In the genomic region with DNA sequence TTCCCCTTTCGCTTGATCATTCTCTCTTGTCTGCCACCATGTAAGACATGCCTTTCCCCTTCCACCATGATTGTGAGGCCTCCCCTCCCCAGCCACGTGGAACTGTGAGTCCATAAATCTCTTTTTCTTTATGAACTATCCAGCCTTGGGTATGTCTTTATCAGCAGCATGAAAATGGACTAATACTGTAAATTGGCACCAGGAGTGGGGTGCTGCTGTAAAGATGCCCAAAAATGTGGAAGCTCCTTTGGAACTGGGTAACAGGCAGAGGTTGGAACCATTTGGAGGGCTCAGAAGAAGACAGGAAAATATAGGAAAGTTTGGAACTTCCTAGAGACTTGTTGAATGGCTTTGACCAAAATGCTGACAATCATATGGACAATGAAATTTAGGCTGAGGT, we compare ENCODE assay signal across 6 cellular contexts. TPM values are rescaled to one million over a fixed set of nuclear protein-coding genes. Genes with fewer than 3 reads are reported as not detected.
A peak's percentile ranks its signal among the peaks of the same experiment; 100 is the strongest.
DNase-seq lines count a peak whose midpoint lies in the region; ATAC-seq and TF ChIP-seq lines count a peak whose summit lies in the region.
"Not testable (repeated sequence)": the region's sequence is repeated elsewhere in the genome, so short reads cannot be mapped to it uniquely, and the experiment has no call there.

No MANE protein-coding gene starts in this region.

- H3K27me3 Mint-ChIP-seq in CD4-positive, CD25-positive, alpha-beta regulatory T cell; activated T-helper 1 cell treated with anti-CD3 and anti-CD28 coated beads, Interleukin-12 subunit alpha, Interleukin-12 subunit beta, Interleukin-2, Interleukin-4 antibody, amounts not matched to agents 30 ng/mL and 10 ng/mL and 1 ng/mL, durations not matched to agents 14 hours and 24 hours and 36 hours (ENCODE audit: insufficient read depth); activated naive CD4-positive, alpha-beta T cell treated with anti-CD3 and anti-CD28 coated beads, Interleukin-2, amount 50 U/mL, for 24 hours; endothelial cell (ENCODE audit: unreplicated experiment); natural killer cell treated with Interleukin-12 subunit alpha and Interleukin-12 subunit beta and Interleukin-15 and Interleukin-18, amount 100 ng/mL, for 72 hours: not testable (repeated sequence)

- CTCF ChIA-PET in HEK293 (lab: Yijun Ruan, JAX), result interaction anchor here (1.2 kb wide), 1 partner anchor 165 kb away, joined by 3 read pairs; no protein-coding TSS in a partner anchor

- not testable (repeated sequence) for H3K4me3 Mint-ChIP-seq in CD4-positive, CD25-positive, alpha-beta regulatory T cell; activated T-helper 1 cell treated with anti-CD3 and anti-CD28 coated beads, Interleukin-12 subunit alpha, Interleukin-12 subunit beta, Interleukin-2, Interleukin-4 antibody, amounts not matched to agents 30 ng/mL and 10 ng/mL and 1 ng/mL, durations not matched to agents 14 hours and 24 hours and 36 hours; activated naive CD4-positive, alpha-beta T cell treated with anti-CD3 and anti-CD28 coated beads, Interleukin-2, amount 50 U/mL, for 24 hours
- H3K4me3 Mint-ChIP-seq in endothelial cell (ENCODE audit: unreplicated experiment), result peak overlapping the region; percentile 52
- H3K4me3 Mint-ChIP-seq in natural killer cell treated with Interleukin-12 subunit alpha and Interleukin-12 subunit beta and Interleukin-15 and Interleukin-18, amount 100 ng/mL, for 72 hours, result peak overlapping the region; percentile 34

- H3K27ac ChIP-seq in CD4-positive, CD25-positive, alpha-beta regulatory T cell (ENCODE audit: insufficient read depth, low read length, poor library complexity, severe bottlenecking); HEK293 (ENCODE audit: extremely low read depth, low read depth, low read length): not testable (repeated sequence)

- POLR2A ChIA-PET in HEK293 (lab: Yijun Ruan, JAX), result not testable (repeated sequence)

- not testable (repeated sequence) for H3K4me3 ChIP-seq in CD4-positive, CD25-positive, alpha-beta regulatory T cell (ENCODE audit: low read depth, low read length); HEK293 (ENCODE audit: low read depth, low read length)

- H3K36me3 Mint-ChIP-seq in CD4-positive, CD25-positive, alpha-beta regulatory T cell, result peaks cover 23% of the 10 kb centered on the region
- peaks cover 35% of the 10 kb centered on the region for H3K36me3 Mint-ChIP-seq in activated T-helper 1 cell treated with anti-CD3 and anti-CD28 coated beads, Interleukin-12 subunit alpha, Interleukin-12 subunit beta, Interleukin-2, Interleukin-4 antibody, amounts not matched to agents 30 ng/mL and 10 ng/mL and 1 ng/mL, durations not matched to agents 14 hours and 24 hours and 36 hours (ENCODE audit: low read depth)
- peaks cover 36% of the 10 kb centered on the region for H3K36me3 Mint-ChIP-seq in activated naive CD4-positive, alpha-beta T cell treated with anti-CD3 and anti-CD28 coated beads, Interleukin-2, amount 50 U/mL, for 24 hours
- H3K36me3 Mint-ChIP-seq in endothelial cell (ENCODE audit: low read depth, unreplicated experiment), result peaks cover 22% of the 10 kb centered on the region
- H3K36me3 Mint-ChIP-seq in natural killer cell treated with Interleukin-12 subunit alpha and Interleukin-12 subunit beta and Interleukin-15 and Interleukin-18, amount 100 ng/mL, for 72 hours, result peaks cover 17% of the 10 kb centered on the region

- H3K9me3 ChIP-seq in CD4-positive, CD25-positive, alpha-beta regulatory T cell (ENCODE audit: control insufficient read depth in 2 of 2, low read length in 2 of 2), result peaks cover 0 to 12% of the 10 kb centered on the region in 2 experiments
- H3K9me3 ChIP-seq in HEK293 (ENCODE audit: control insufficient read depth, insufficient read depth, low read depth, low read length), result not testable (repeated sequence)

- H3K36me3 ChIP-seq in CD4-positive, CD25-positive, alpha-beta regulatory T cell (ENCODE audit: control insufficient read depth, insufficient read depth, low read length), result peaks cover 12% of the 10 kb centered on the region
- not testable (repeated sequence) for H3K36me3 ChIP-seq in HEK293 (ENCODE audit: control insufficient read depth in 2 of 2, insufficient read depth in 1 of 2, low read length in 2 of 2)

- H3K4me1 ChIP-seq in CD4-positive, CD25-positive, alpha-beta regulatory T cell (ENCODE audit: control insufficient read depth, insufficient read depth, low read length, poor library complexity, severe bottlenecking), result peaks cover 20% of the 10 kb centered on the region
- not testable (repeated sequence) for H3K4me1 ChIP-seq in HEK293 (ENCODE audit: control insufficient read depth, insufficient read depth, low read length)

- ATAC-seq in CD4-positive, CD25-positive, alpha-beta regulatory T cell (ENCODE audit: low read depth in 2 of 2); natural killer cell treated with Interleukin-12 subunit alpha and Interleukin-12 subunit beta and Interleukin-15 and Interleukin-18, amount 100 ng/mL, for 72 hours: not testable (repeated sequence)

- H3K4me1 Mint-ChIP-seq in CD4-positive, CD25-positive, alpha-beta regulatory T cell, result peaks cover 48 to 71% (median 61%) of the 10 kb centered on the region in 4 donors
- H3K4me1 Mint-ChIP-seq in activated T-helper 1 cell treated with anti-CD3 and anti-CD28 coated beads, Interleukin-12 subunit alpha, Interleukin-12 subunit beta, Interleukin-2, Interleukin-4 antibody, amounts not matched to agents 30 ng/mL and 10 ng/mL and 1 ng/mL, durations not matched to agents 14 hours and 24 hours and 36 hours (ENCODE audit: low read depth), result peaks cover 60% of the 10 kb centered on the region
- H3K4me1 Mint-ChIP-seq in activated naive CD4-positive, alpha-beta T cell treated with anti-CD3 and anti-CD28 coated beads, Interleukin-2, amount 50 U/mL, for 24 hours, result peaks cover 69% of the 10 kb centered on the region
- not testable (repeated sequence) for H3K4me1 Mint-ChIP-seq in endothelial cell (ENCODE audit: unreplicated experiment)
- peaks cover 30 to 57% of the 10 kb centered on the region in 2 donors for H3K4me1 Mint-ChIP-seq in natural killer cell treated with Interleukin-12 subunit alpha and Interleukin-12 subunit beta and Interleukin-15 and Interleukin-18, amount 100 ng/mL, for 72 hours (ENCODE audit: low read depth in 2 of 2)

- peaks cover 0 to 11% (median 3%) of the 10 kb centered on the region in 7 donors for H3K9me3 Mint-ChIP-seq in CD4-positive, CD25-positive, alpha-beta regulatory T cell
- peaks cover 34% of the 10 kb centered on the region for H3K9me3 Mint-ChIP-seq in activated T-helper 1 cell treated with anti-CD3 and anti-CD28 coated beads, Interleukin-12 subunit alpha, Interleukin-12 subunit beta, Interleukin-2, Interleukin-4 antibody, amounts not matched to agents 30 ng/mL and 10 ng/mL and 1 ng/mL, durations not matched to agents 14 hours and 24 hours and 36 hours
- H3K9me3 Mint-ChIP-seq in activated naive CD4-positive, alpha-beta T cell treated with anti-CD3 and anti-CD28 coated beads, Interleukin-2, amount 50 U/mL, for 24 hours; endothelial cell (ENCODE audit: unreplicated experiment); natural killer cell treated with Interleukin-12 subunit alpha and Interleukin-12 subunit beta and Interleukin-15 and Interleukin-18, amount 100 ng/mL, for 72 hours: not testable (repeated sequence)

- H3K27me3 ChIP-seq in CD4-positive, CD25-positive, alpha-beta regulatory T cell (ENCODE audit: control insufficient read depth, insufficient read depth, low read length), result not testable (repeated sequence)

- not testable (repeated sequence) for TF ChIP-seq CTCF in HEK293 (tag by site-specific recombination; IDR thresholded peaks at IDR 0.05); endothelial cell (IDR thresholded peaks at IDR 0.05; ENCODE audit: unreplicated experiment)

- not testable (repeated sequence) for DNase-seq in CD4-positive, CD25-positive, alpha-beta regulatory T cell; activated T-helper 1 cell treated with anti-CD3 and anti-CD28 coated beads, Interleukin-12 subunit alpha, Interleukin-12 subunit beta, Interleukin-2, Interleukin-4 antibody, amounts not matched to agents 30 ng/mL and 10 ng/mL and 1 ng/mL, durations not matched to agents 14 hours and 24 hours and 36 hours (ENCODE audit: low spot score); endothelial cell (ENCODE audit: low spot score); natural killer cell treated with Interleukin-12 subunit alpha and Interleukin-12 subunit beta and Interleukin-15 and Interleukin-18, amount 100 ng/mL, for 72 hours (ENCODE audit: low spot score)

- intact Hi-C loops in activated T-helper 1 cell treated with anti-CD3 and anti-CD28 coated beads, Interleukin-12 subunit alpha, Interleukin-12 subunit beta, Interleukin-2, Interleukin-4 antibody, amounts not matched to agents 30 ng/mL and 10 ng/mL and 1 ng/mL, durations not matched to agents 14 hours and 24 hours and 36 hours (cut with micrococcal nuclease), result not testable (repeated sequence)

- peak overlapping the region in 2 of 3 donors; percentile 47 to 77 for H3K27ac Mint-ChIP-seq in CD4-positive, CD25-positive, alpha-beta regulatory T cell
- H3K27ac Mint-ChIP-seq in activated T-helper 1 cell treated with anti-CD3 and anti-CD28 coated beads, Interleukin-12 subunit alpha, Interleukin-12 subunit beta, Interleukin-2, Interleukin-4 antibody, amounts not matched to agents 30 ng/mL and 10 ng/mL and 1 ng/mL, durations not matched to agents 14 hours and 24 hours and 36 hours, result peak overlapping the region; percentile 4
- peak overlapping the region; percentile 64 for H3K27ac Mint-ChIP-seq in activated naive CD4-positive, alpha-beta T cell treated with anti-CD3 and anti-CD28 coated beads, Interleukin-2, amount 50 U/mL, for 24 hours
- H3K27ac Mint-ChIP-seq in endothelial cell (ENCODE audit: unreplicated experiment), result not testable (repeated sequence)
- H3K27ac Mint-ChIP-seq in natural killer cell treated with Interleukin-12 subunit alpha and Interleukin-12 subunit beta and Interleukin-15 and Interleukin-18, amount 100 ng/mL, for 72 hours, result peak overlapping the region in 1 of 2 donors; percentile 61

TF ChIP-seq in HEK293, 187 proteins besides CTCF, POLR2A, EP300 and RAD21 (continues in another document):
- TF ChIP-seq ZNF707 (tag by site-specific recombination; IDR thresholded peaks at IDR 0.05), result peak; percentile 95

RNA-seq across cellular contexts. Expression of gene ADD3, which starts 40.4 kb away (rescaled TPM):
- total RNA-seq in CD4-positive, CD25-positive, alpha-beta regulatory T cell, result 341 TPM
- 100 to 1,000 TPM; 368 to 405 (median 380) TPM for polyA plus RNA-seq in CD4-positive, CD25-positive, alpha-beta regulatory T cell
- total RNA-seq in activated T-helper 1 cell treated with anti-CD3 and anti-CD28 coated beads, Interleukin-12 subunit alpha, Interleukin-12 subunit beta, Interleukin-2, Interleukin-4 antibody, amounts not matched to agents 30 ng/mL and 10 ng/mL and 1 ng/mL, durations not matched to agents 14 hours and 24 hours and 36 hours, result 30.1 and 36.6 TPM in 2 replicates
- total RNA-seq in endothelial cell (ENCODE audit: unreplicated experiment), result 125 TPM
- 10 to 100 TPM; 44.0 to 81.5 TPM for total RNA-seq in natural killer cell treated with Interleukin-12 subunit alpha and Interleukin-12 subunit beta and Interleukin-15 and Interleukin-18, amount 100 ng/mL, for 72 hours
